ENCODE assay signal across 13 cellular contexts in genomic region chr22:43828711-43829447, GRCh38. TPM values are rescaled to one million over a fixed set of nuclear protein-coding genes. Genes with fewer than 3 reads are reported as not detected.
DNase-seq lines count a peak whose midpoint lies in the region; ATAC-seq, FAIRE-seq and TF ChIP-seq lines count a peak whose summit lies in the region.
"Had no signal": no experiment of that assay in that cellular context is flagged by ENCODE, and none has a peak within 500 bp of the region (broad histone marks: within the 10 kb centered on the region; RNA-seq: fewer than 3 reads in every experiment).

No MANE protein-coding gene starts in this region.

- H4K5ac ChIP-seq in H9 (ENCODE audit: insufficient read length, low read depth, low read length) = no peak overlapping the region

- H2BK20ac ChIP-seq in H9 (ENCODE audit: low read depth, low read length, poor library complexity, severe bottlenecking) = no peak overlapping the region

- no peak overlapping the region for H2AFZ ChIP-seq in H9 (ENCODE audit: low read length)
- no peak overlapping the region for H2AFZ ChIP-seq in GM12878 (ENCODE audit: control insufficient read depth, low read depth, low read length)
- no peak overlapping the region for H2AFZ ChIP-seq in smooth muscle cell (ENCODE audit: low read depth)

- ATAC-seq in GM12878 (no peak), right cardiac atrium (peak; percentile 72 to 75), HG02938 (IDR thresholded peaks at IDR 0.05; ENCODE audit: unreplicated experiment) (no peak)
- ATAC-seq in activated T-cell treated with anti-CD3 and anti-CD28 coated beads, Interleukin-2, amount 50 U/mL, for 4 hours = no peak
- ATAC-seq: stimulated activated naive CD8-positive, alpha-beta T cell treated with anti-CD3 and anti-CD28 coated beads, Interleukin-15, Interleukin-2, amounts not matched to agents 100 U/mL and 50 U/mL, for 24 hours had no signal

- peaks cover 19% of the 10 kb centered on the region for H3F3A ChIP-seq in smooth muscle cell (ENCODE audit: low read depth)

- H3K14ac ChIP-seq in H9 (ENCODE audit: insufficient read depth, low read length) = no peak overlapping the region

- TF ChIP-seq CTCF in H9 (conservative IDR thresholded peaks at IDR 0.05) (peak; percentile 36; the same call in 2 of the 3 replicates), GM12878 (IDR thresholded peaks at IDR 0.05 in 2 of 3, conservative IDR thresholded peaks at IDR 0.05 in 1 of 3; ENCODE audit: control insufficient read depth in 2 of 3, extremely low read depth in 1 of 3, insufficient read depth in 1 of 3, low read depth in 3 of 3, low read length in 3 of 3) (no peak), smooth muscle cell (IDR thresholded peaks at IDR 0.05; ENCODE audit: borderline replicate concordance, insufficient read depth, poor library complexity, severe bottlenecking) (peak; percentile 7), Caco-2 (IDR thresholded peaks at IDR 0.05; ENCODE audit: insufficient read depth in 1 of 2, low read depth in 1 of 2, low read length in 1 of 2, severe bottlenecking in 1 of 2, unreplicated experiment in 1 of 2) (peak in 1 of 2 experiments; percentile 6)

- no peak overlapping the region for H3K56ac ChIP-seq in H9 (ENCODE audit: insufficient read length, low read depth, low read length)

- no peaks in the 10 kb centered on the region for H3K79me1 ChIP-seq in H9 (ENCODE audit: insufficient read depth, low read depth, low read length, poor library complexity, severe bottlenecking)

- H3K27me3 Mint-ChIP-seq in H9 (ENCODE audit: low read depth) (peaks cover 2% of the 10 kb centered on the region; the same call in 1 of the 2 replicates), Caco-2 (ENCODE audit: insufficient read depth, unreplicated experiment) (peaks cover 28% of the 10 kb centered on the region)
- H3K27me3 Mint-ChIP-seq in activated T-cell treated with anti-CD3 and anti-CD28 coated beads, Interleukin-2, amount 50 U/mL, for 4 hours (ENCODE audit: low read depth) = peaks cover 17% of the 10 kb centered on the region

- SMC1A ChIA-PET in GM12878 (lab: Charles Lee; ENCODE audit: uncharacterized antibody, unreplicated experiment) = no interaction called here

- no peak overlapping the region for H4K8ac ChIP-seq in H9 (replicated peaks; ENCODE audit: insufficient read length, low read depth, low read length)

- H3K4me1 ChIP-seq in H9 (ENCODE audit: insufficient read depth, low read length) (no peaks in the 10 kb centered on the region; the same call in 1 of the 2 replicates), GM12878 (ENCODE audit: control insufficient read depth, insufficient read depth, low read length) (no peaks in the 10 kb centered on the region), right cardiac atrium (ENCODE audit: control insufficient read depth, insufficient read depth, low read length) (peaks cover 2% of the 10 kb centered on the region), smooth muscle cell (ENCODE audit: low read depth) (peaks cover 7% of the 10 kb centered on the region), Caco-2 (0 out of 2 replicates have a peak, but pooled peaks cover under 1% of the 10 kb centered on the region)
- H3K4me1 ChIP-seq: SJSA1 had no signal

- H3T11ph ChIP-seq in H9 (ENCODE audit: low read length) = no peak overlapping the region

- no peaks in the 10 kb centered on the region for H4K20me1 ChIP-seq in H9 (ENCODE audit: control insufficient read depth, insufficient read depth, insufficient read length)
- H4K20me1 ChIP-seq in GM12878 (ENCODE audit: control insufficient read depth, insufficient read depth) = no peaks in the 10 kb centered on the region
- no peaks in the 10 kb centered on the region for H4K20me1 ChIP-seq in smooth muscle cell (ENCODE audit: low read depth)

- no peak overlapping the region for H3K27ac ChIP-seq in H9 (ENCODE audit: insufficient read length, low read depth, low read length)
- H3K27ac ChIP-seq in GM12878 (ENCODE audit: control insufficient read depth, insufficient read depth) = no peak overlapping the region
- no peak overlapping the region for H3K27ac ChIP-seq in right cardiac atrium (ENCODE audit: low read length)
- peak overlapping the region; percentile 89 for H3K27ac ChIP-seq in smooth muscle cell (ENCODE audit: low read depth)
- H3K27ac ChIP-seq: SJSA1 had no signal

- TF ChIP-seq POLR2A in GM12878 (IDR thresholded peaks at IDR 0.05; ENCODE audit: low read depth, low read length) = no peak

- no peak overlapping the region for H3K18ac ChIP-seq in H9 (ENCODE audit: insufficient read length, low read depth, low read length)

- no peak overlapping the region for H2BK120ac ChIP-seq in H9 (ENCODE audit: low read depth, low read length, poor library complexity, severe bottlenecking)

- POLR2A ChIA-PET in GM12878 (lab: Charles Lee) (no interaction called here), Caco-2 (lab: Charles Lee) (no interaction called here)

- no peaks in the 10 kb centered on the region for H3K23me2 ChIP-seq in H9 (ENCODE audit: insufficient read length, low read depth, low read length, poor library complexity, severe bottlenecking)

- no peak overlapping the region for H2BK5ac ChIP-seq in H9 (ENCODE audit: insufficient read length, low read length)

- H2BK12ac ChIP-seq in H9 (ENCODE audit: insufficient read length, low read depth, low read length) = no peak overlapping the region

- H4K91ac ChIP-seq in H9 (ENCODE audit: insufficient read length, low read depth, low read length) = no peak overlapping the region

- H3K4me1 Mint-ChIP-seq in H9 (peaks cover 38 to 43% of the 10 kb centered on the region in 2 experiments), Caco-2 (ENCODE audit: low read depth, unreplicated experiment) (no peaks in the 10 kb centered on the region)
- no peaks in the 10 kb centered on the region for H3K4me1 Mint-ChIP-seq in activated T-cell treated with anti-CD3 and anti-CD28 coated beads, Interleukin-2, amount 50 U/mL, for 4 hours (ENCODE audit: low read depth)

- CTCF ChIA-PET in GM12878 (lab: Yijun Ruan, JAX) = no interaction called here
- CTCF ChIA-PET in Caco-2 (lab: Charles Lee) = interaction anchor here (0.6 kb wide), 1 partner anchor 598 kb away, joined by 3 read pairs; no protein-coding TSS in a partner anchor

- RAD21 ChIA-PET in GM12878 (lab: Charles Lee; ENCODE audit: unreplicated experiment) = no interaction called here

- no peaks in the 10 kb centered on the region for H3K9me3 ChIP-seq in H9 (ENCODE audit: control insufficient read depth, low read depth, low read length)
- H3K9me3 ChIP-seq in GM12878 (replicated peaks; ENCODE audit: control insufficient read depth, insufficient read depth, low read length) = no peaks in the 10 kb centered on the region
- H3K9me3 ChIP-seq in right cardiac atrium (ENCODE audit: control insufficient read depth, low read length) = no peaks in the 10 kb centered on the region
- no peaks in the 10 kb centered on the region for H3K9me3 ChIP-seq in smooth muscle cell (replicated peaks; ENCODE audit: low read depth)
- no peaks in the 10 kb centered on the region for H3K9me3 ChIP-seq in Caco-2
- H3K9me3 ChIP-seq: SJSA1 had no signal

- no TSS peak for BruUV-seq in GM12878 (replicated peaks; lab: Mats Ljungman, UMichigan)
- no TSS peak for BruUV-seq in Caco-2 (replicated peaks; lab: Mats Ljungman, UMichigan)

- H2BK15ac ChIP-seq in H9 (ENCODE audit: low read depth, low read length) = no peak overlapping the region

- intact Hi-C loops in GM12878 (cut with micrococcal nuclease; ENCODE audit: unreplicated experiment) (loop anchor here (5.0 kb wide), 1 partner anchor 77 kb away; no protein-coding TSS in a partner anchor), right cardiac atrium (cut with DNase I) (loop anchor here in 1 of 4 donors (10.0 kb wide), 1 partner anchor 444 kb away; no protein-coding TSS in a partner anchor), Caco-2 (cut with micrococcal nuclease; ENCODE audit: unreplicated experiment) (loop anchor here (10.0 kb wide), 1 partner anchor 444 kb away; no protein-coding TSS in a partner anchor)

- TF ChIP-seq EP300 in GM12878 (IDR thresholded peaks at IDR 0.05; ENCODE audit: borderline replicate concordance in 1 of 2, control insufficient read depth in 1 of 2, low read depth in 2 of 2, low read length in 2 of 2) = no peak

- H3K9ac ChIP-seq in H9 (ENCODE audit: extremely low read depth, insufficient read length, low read length) (no peak overlapping the region), GM12878 (ENCODE audit: control insufficient read depth, insufficient read depth, low read length) (no peak overlapping the region), smooth muscle cell (ENCODE audit: low read depth) (no peak overlapping the region)

- no CpG with 5 or more reads among the region's 19 CpGs for WGBS in H9 (ENCODE audit: extremely low coverage, insufficient read length, low lambda C conversion rate)
- WGBS in GM12878 (ENCODE audit: insufficient coverage, insufficient replicate concordance, low lambda C conversion rate, missing lambda C conversion rate) = 17% methylated on average over 16 of the region's 19 CpGs
- 37% methylated on average over 19 of the region's 19 CpGs for WGBS in right cardiac atrium
- WGBS in smooth muscle cell (ENCODE audit: low lambda C conversion rate) = 52% methylated on average over 19 of the region's 19 CpGs

- no peak overlapping the region for H2AK5ac ChIP-seq in H9 (ENCODE audit: insufficient read length, low read length)

- no peak for TF ChIP-seq RAD21 in GM12878 (IDR thresholded peaks at IDR 0.05; ENCODE audit: insufficient read depth, low read depth, low read length)

- in situ Hi-C loops in GM12878 (cut with MboI) = loop anchor here (10.0 kb wide), 1 partner anchor 434 kb away; no protein-coding TSS in a partner anchor

- FAIRE-seq in GM12878 (lab: Jason Lieb, UNC) = no peak
- FAIRE-seq: colon, islet of Langerhans had no signal

- H3K36me3 ChIP-seq in GM12878 (ENCODE audit: control insufficient read depth in 2 of 2, insufficient read depth in 2 of 2, low read length in 1 of 2) (no peaks in the 10 kb centered on the region), smooth muscle cell (ENCODE audit: low read depth) (no peaks in the 10 kb centered on the region), Caco-2 (ENCODE audit: control insufficient read depth, insufficient read depth, low read length) (no peaks in the 10 kb centered on the region)
- H3K36me3 ChIP-seq: SJSA1 had no signal

- no peak overlapping the region for H3K4me3 ChIP-seq in GM12878
- no peak overlapping the region for H3K4me3 ChIP-seq in right cardiac atrium (ENCODE audit: low read length)
- H3K4me3 ChIP-seq in smooth muscle cell = no peak overlapping the region
- no peak overlapping the region for H3K4me3 ChIP-seq in Caco-2 (ENCODE audit: low read depth, low read length)
- H3K4me3 ChIP-seq: SJSA1 had no signal

- H3K4me2 ChIP-seq in H9 (ENCODE audit: insufficient read depth, insufficient read length, low read length) (no peak overlapping the region), GM12878 (ENCODE audit: control insufficient read depth, insufficient read depth) (no peak overlapping the region), smooth muscle cell (peak overlapping the region; percentile 48)

- peaks cover 10 to 52% (median 42%) of the 10 kb centered on the region in 3 experiments; a peak in 6 of 7 replicates for H3K36me3 Mint-ChIP-seq in H9 (ENCODE audit: insufficient read depth in 1 of 3, low read depth in 3 of 3)
- H3K36me3 Mint-ChIP-seq in activated T-cell treated with anti-CD3 and anti-CD28 coated beads, Interleukin-2, amount 50 U/mL, for 4 hours (ENCODE audit: insufficient read depth) = no peaks in the 10 kb centered on the region
- H3K36me3 Mint-ChIP-seq in Caco-2 (ENCODE audit: insufficient read depth, unreplicated experiment) = no peaks in the 10 kb centered on the region

- H3K27ac Mint-ChIP-seq in H9 (peak overlapping the region in 2 of 3 experiments; percentile 47 to 94; a peak in 2 of 7 replicates), Caco-2 (ENCODE audit: unreplicated experiment) (no peak overlapping the region)

- H3K9me3 Mint-ChIP-seq in H9 = no peaks in the 10 kb centered on the region
- H3K9me3 Mint-ChIP-seq in activated T-cell treated with anti-CD3 and anti-CD28 coated beads, Interleukin-2, amount 50 U/mL, for 4 hours = no peaks in the 10 kb centered on the region
- H3K9me3 Mint-ChIP-seq in Caco-2 (ENCODE audit: unreplicated experiment) = no peaks in the 10 kb centered on the region

- H3K4me3 Mint-ChIP-seq in H9 (no peak overlapping the region), Caco-2 (ENCODE audit: unreplicated experiment) (no peak overlapping the region)
- no peak overlapping the region for H3K4me3 Mint-ChIP-seq in activated T-cell treated with anti-CD3 and anti-CD28 coated beads, Interleukin-2, amount 50 U/mL, for 4 hours

- DNase-seq in H9 (peak; percentile 64), GM12878 (ENCODE audit: low read depth, low spot score) (no peak), right cardiac atrium (peak; percentile 90 to 95 (median 94)), smooth muscle cell (lab: John Stamatoyannopoulos, UW; ENCODE audit: unreplicated experiment) (peak; percentile 10), DMS153 (lab: John Stamatoyannopoulos, UW) (no peak), Caco-2 (no peak)
- no peak for DNase-seq in activated T-cell treated with anti-CD3 and anti-CD28 coated beads, Interleukin-2, amount 50 U/mL, for 4 hours
- DNase-seq: NCI-H1105 treated with DMSO at 0.1 percent for 48 hours; stimulated activated naive CD8-positive, alpha-beta T cell treated with anti-CD3 and anti-CD28 coated beads, Interleukin-15, Interleukin-2, amounts not matched to agents 100 U/mL and 50 U/mL, for 24 hours had no signal

- H3K23ac ChIP-seq in H9 (ENCODE audit: insufficient read length, low read depth, low read length) = no peak overlapping the region

- no peak overlapping the region for H3K4ac ChIP-seq in H9 (ENCODE audit: low read depth, low read length)

- H3K27me3 ChIP-seq in H9 (ENCODE audit: insufficient read depth, low read length) (no peaks in the 10 kb centered on the region), GM12878 (replicated peaks in 1 of 2; ENCODE audit: control insufficient read depth in 2 of 2, insufficient read depth in 2 of 2, low read length in 1 of 2) (no peaks in the 10 kb centered on the region; a peak in 1 of 4 replicates), right cardiac atrium (ENCODE audit: control insufficient read depth, insufficient read depth) (no peaks in the 10 kb centered on the region), smooth muscle cell (ENCODE audit: low read depth) (no peaks in the 10 kb centered on the region), Caco-2 (replicated peaks; ENCODE audit: control insufficient read depth, insufficient read depth, low read length) (no peaks in the 10 kb centered on the region; the same call in none of the 2 replicates)

- H3K79me2 ChIP-seq in H9 (ENCODE audit: insufficient read depth, low read length) (no peaks in the 10 kb centered on the region; the same call in 1 of the 2 replicates), GM12878 (ENCODE audit: control insufficient read depth, insufficient read depth, low read length) (no peaks in the 10 kb centered on the region), smooth muscle cell (ENCODE audit: low read depth) (no peaks in the 10 kb centered on the region)

RNA-seq across cellular contexts. Expression of gene EFCAB6, which starts 16.8 kb away (rescaled TPM):
- total RNA-seq in H9 (2021) (0.20 and 0.31 TPM in 2 replicates), GM12878 (2014; rRNA removed) (0.05 and 0.06 TPM in 2 replicates), GM12878 (2014; rRNA removed; fragmentation: Illumina TruSeq; extraction: Trizol) (0.13 and 0.18 TPM in 2 replicates), GM12878 (2021) (0.16 and 0.36 TPM in 2 replicates), right cardiac atrium (1 to 10 TPM; 1.7 to 3.4 (median 2.4) TPM), smooth muscle cell (1.6 and 2.9 TPM in 2 replicates), Caco-2 (2022) (not detected in 2 replicates)
- 2.5 and 4.1 TPM in 2 replicates for total RNA-seq in GM12878 (2013; cell fraction: nucleolus; rRNA removed)
- not detected for polyA plus RNA-seq in GM12878 (2011; ENCODE audit: low read depth)
- polyA plus RNA-seq in GM12878 (2011; rRNA removed) (0.42 and 0.92 TPM in 2 replicates), GM12878 (2014; fragmentation: Illumina TruSeq; extraction: Trizol) (0.25 and 0.35 TPM in 2 replicates), GM12878 (2014; fragmentation: Nextera tagmentation; extraction: Ambion mirVana) (under 1 TPM; 0.05 to 0.08 TPM), GM12878 (2014; rRNA removed) (0.10 and 0.33 TPM in 2 replicates), GM12878 (2016; fragmentation: Nextera tagmentation; extraction: Ambion mirVana) (under 1 TPM; 0.30 to 0.42 TPM), right cardiac atrium (0.70 TPM), smooth muscle cell (0.59 and 0.80 TPM in 2 replicates)
- polyA plus RNA-seq in GM12878 (2011; cell fraction: cytosol; rRNA removed) = 0.15 and 0.16 TPM in 2 replicates
- polyA plus RNA-seq in GM12878 (2011; cell fraction: nucleus; rRNA removed) = 0.42 and 0.54 TPM in 2 replicates
- 0.12 and 0.13 TPM in 2 replicates for polyA plus RNA-seq in GM12878 (2012)
- 0.21 and 0.44 TPM in 2 replicates for polyA minus RNA-seq in GM12878 (2011; rRNA and poly(A)+ RNA removed)
- 0.62 TPM in 1 of 2 replicates, not detected in the other for polyA minus RNA-seq in GM12878 (2011; cell fraction: cytosol; rRNA and poly(A)+ RNA removed)
- polyA minus RNA-seq in GM12878 (2011; cell fraction: nucleus; rRNA and poly(A)+ RNA removed) = 0.86 and 1.1 TPM in 2 replicates
- total RNA-seq in activated T-cell treated with anti-CD3 and anti-CD28 coated beads, Interleukin-2, amount 50 U/mL, for 4 hours = under 1 TPM; 0.18 to 0.24 (median 0.18) TPM

RNA-seq across cellular contexts. Expression of gene SULT4A1, which starts 33.4 kb away (rescaled TPM):
- total RNA-seq in H9 (2021) (15.0 and 16.2 TPM in 2 replicates), GM12878 (2014; rRNA removed) (not detected in 2 replicates), GM12878 (2014; rRNA removed; fragmentation: Illumina TruSeq; extraction: Trizol) (not detected in 2 replicates), GM12878 (2021) (not detected in 2 replicates), right cardiac atrium (under 1 TPM; 0.17 to 0.42 (median 0.24) TPM), smooth muscle cell (2.6 and 2.7 TPM in 2 replicates), Caco-2 (2022) (not detected in 2 replicates)
- total RNA-seq in GM12878 (2013; cell fraction: nucleolus; rRNA removed) = not detected in 2 replicates
- not detected for polyA plus RNA-seq in GM12878 (2011; ENCODE audit: low read depth)
- polyA plus RNA-seq in GM12878 (2011; rRNA removed) (not detected in 2 replicates), GM12878 (2014; fragmentation: Illumina TruSeq; extraction: Trizol) (not detected in 2 replicates), GM12878 (2014; fragmentation: Nextera tagmentation; extraction: Ambion mirVana) (not detected), GM12878 (2014; rRNA removed) (not detected in 2 replicates), GM12878 (2016; fragmentation: Nextera tagmentation; extraction: Ambion mirVana) (not detected), right cardiac atrium (0.57 TPM), smooth muscle cell (4.9 and 5.0 TPM in 2 replicates)
- polyA plus RNA-seq in GM12878 (2011; cell fraction: cytosol; rRNA removed) = 0.03 TPM in 1 of 2 replicates, not detected in the other
- not detected in 2 replicates for polyA plus RNA-seq in GM12878 (2011; cell fraction: nucleus; rRNA removed)
- 0.06 TPM in 1 of 2 replicates, not detected in the other for polyA plus RNA-seq in GM12878 (2012)
- polyA minus RNA-seq in GM12878 (2011; rRNA and poly(A)+ RNA removed) = not detected in 2 replicates
- not detected in 2 replicates for polyA minus RNA-seq in GM12878 (2011; cell fraction: cytosol; rRNA and poly(A)+ RNA removed)
- not detected in 2 replicates for polyA minus RNA-seq in GM12878 (2011; cell fraction: nucleus; rRNA and poly(A)+ RNA removed)
- not detected for total RNA-seq in activated T-cell treated with anti-CD3 and anti-CD28 coated beads, Interleukin-2, amount 50 U/mL, for 4 hours
- total RNA-seq: SJSA1 had no signal

Comparison
In these comparisons a context has a peak if more than half of its experiments do, and no peak if none do; other contexts are left out.
1. DNase-seq: peak in H9 (single experiment), right cardiac atrium (3 of 3) and smooth muscle cell (single experiment); none in GM12878 (single experiment), DMS153 (single experiment), activated T-cell treated with anti-CD3 and anti-CD28 coated beads, Interleukin-2, amount 50 U/mL, for 4 hours (single experiment) and Caco-2 (0 of 2).
2. CTCF ChIP-seq: peak in H9 (single experiment) and smooth muscle cell (single experiment); none in GM12878 (0 of 3).
3. ATAC-seq: peak in right cardiac atrium (2 of 2); none in GM12878 (single experiment), HG02938 (single experiment) and activated T-cell treated with anti-CD3 and anti-CD28 coated beads, Interleukin-2, amount 50 U/mL, for 4 hours (0 of 2).